Comparison of ENCODE assay signal across 9 cellular contexts in genomic region chr10:95391570-95392249, GRCh38.
DNase-seq lines count a peak whose midpoint lies in the region; ATAC-seq and TF ChIP-seq lines count a peak whose summit lies in the region.
"Had no signal": no experiment of that assay in that cellular context is flagged by ENCODE, and none has a peak within 500 bp of the region (broad histone marks: within the 10 kb centered on the region; RNA-seq: fewer than 3 reads in every experiment).

No MANE protein-coding gene starts in this region.

- peaks cover 10% of the 10 kb centered on the region for H3K4me1 Mint-ChIP-seq in activated T-cell treated with anti-CD3 and anti-CD28 coated beads, Interleukin-2, amount 50 U/mL, for 24 hours (ENCODE audit: low read depth)

- H3K4me3 Mint-ChIP-seq in activated T-cell treated with anti-CD3 and anti-CD28 coated beads, Interleukin-2, amount 50 U/mL, for 24 hours, result no peak overlapping the region

- ATAC-seq in HG03469 (IDR thresholded peaks at IDR 0.05; ENCODE audit: unreplicated experiment), result no peak

- no peaks in the 10 kb centered on the region for H3K36me3 Mint-ChIP-seq in activated T-cell treated with anti-CD3 and anti-CD28 coated beads, Interleukin-2, amount 50 U/mL, for 24 hours (ENCODE audit: low read depth)

- no peak overlapping the region for H3K27ac Mint-ChIP-seq in activated T-cell treated with anti-CD3 and anti-CD28 coated beads, Interleukin-2, amount 50 U/mL, for 24 hours

- no peaks in the 10 kb centered on the region for H3K9me3 Mint-ChIP-seq in activated T-cell treated with anti-CD3 and anti-CD28 coated beads, Interleukin-2, amount 50 U/mL, for 24 hours

- DNase-seq in activated CD4-positive, alpha-beta T cell treated with anti-CD3 and anti-CD28 coated beads for 48 hours, result peak; percentile 15
- DNase-seq in activated CD4-positive, alpha-beta T cell treated with anti-CD3 and anti-CD28 coated beads for 4 hours, result no peak
- DNase-seq in fibroblast of peridontal ligament (ENCODE audit: extremely low read depth) (peak; percentile 43), stromal cell of bone marrow (ENCODE audit: low read depth) (peak; percentile 27)
- DNase-seq in activated T-cell treated with anti-CD3 and anti-CD28 coated beads, Interleukin-2, amount 50 U/mL, for 24 hours, result no peak
- no peak for DNase-seq in stimulated activated CD4-positive, alpha-beta T cell treated with anti-CD3 and anti-CD28 coated beads, Interleukin-1b, Interleukin-23, amount 100 ng/mL, for 48 hours
- DNase-seq: kidney glomerular epithelial cell had no signal

- H3K27me3 Mint-ChIP-seq in activated T-cell treated with anti-CD3 and anti-CD28 coated beads, Interleukin-2, amount 50 U/mL, for 24 hours, result no peaks in the 10 kb centered on the region

TF ChIP-seq in PFSK-1, 5 proteins besides CTCF, POLR2A, EP300 and RAD21:
- no peak for TF ChIP-seq FOXP2 (optimal IDR thresholded peaks at IDR 0.05; ENCODE audit: borderline replicate concordance, extremely low read depth, extremely low read length, insufficient read depth)
- TF ChIP-seq TAF1 (IDR thresholded peaks at IDR 0.05; ENCODE audit: borderline replicate concordance, insufficient read depth, low read length), result no peak
- TF ChIP-seq SIN3A (IDR thresholded peaks at IDR 0.05; ENCODE audit: borderline replicate concordance, insufficient read depth, low read length), result no peak
- TF ChIP-seq, protein P1, sequence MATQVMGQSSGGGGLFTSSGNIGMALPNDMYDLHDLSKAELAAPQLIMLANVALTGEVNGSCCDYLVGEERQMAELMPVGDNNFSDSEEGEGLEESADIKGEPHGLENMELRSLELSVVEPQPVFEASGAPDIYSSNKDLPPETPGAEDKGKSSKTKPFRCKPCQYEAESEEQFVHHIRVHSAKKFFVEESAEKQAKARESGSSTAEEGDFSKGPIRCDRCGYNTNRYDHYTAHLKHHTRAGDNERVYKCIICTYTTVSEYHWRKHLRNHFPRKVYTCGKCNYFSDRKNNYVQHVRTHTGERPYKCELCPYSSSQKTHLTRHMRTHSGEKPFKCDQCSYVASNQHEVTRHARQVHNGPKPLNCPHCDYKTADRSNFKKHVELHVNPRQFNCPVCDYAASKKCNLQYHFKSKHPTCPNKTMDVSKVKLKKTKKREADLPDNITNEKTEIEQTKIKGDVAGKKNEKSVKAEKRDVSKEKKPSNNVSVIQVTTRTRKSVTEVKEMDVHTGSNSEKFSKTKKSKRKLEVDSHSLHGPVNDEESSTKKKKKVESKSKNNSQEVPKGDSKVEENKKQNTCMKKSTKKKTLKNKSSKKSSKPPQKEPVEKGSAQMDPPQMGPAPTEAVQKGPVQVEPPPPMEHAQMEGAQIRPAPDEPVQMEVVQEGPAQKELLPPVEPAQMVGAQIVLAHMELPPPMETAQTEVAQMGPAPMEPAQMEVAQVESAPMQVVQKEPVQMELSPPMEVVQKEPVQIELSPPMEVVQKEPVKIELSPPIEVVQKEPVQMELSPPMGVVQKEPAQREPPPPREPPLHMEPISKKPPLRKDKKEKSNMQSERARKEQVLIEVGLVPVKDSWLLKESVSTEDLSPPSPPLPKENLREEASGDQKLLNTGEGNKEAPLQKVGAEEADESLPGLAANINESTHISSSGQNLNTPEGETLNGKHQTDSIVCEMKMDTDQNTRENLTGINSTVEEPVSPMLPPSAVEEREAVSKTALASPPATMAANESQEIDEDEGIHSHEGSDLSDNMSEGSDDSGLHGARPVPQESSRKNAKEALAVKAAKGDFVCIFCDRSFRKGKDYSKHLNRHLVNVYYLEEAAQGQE (IDR thresholded peaks at IDR 0.05; ENCODE audit: insufficient read depth in 1 of 2, low read depth in 2 of 2, low read length in 2 of 2), result peak; percentile 86 to 94
- TF ChIP-seq POLR2AphosphoS5 (IDR thresholded peaks at IDR 0.05; ENCODE audit: low read depth, low read length), result no peak

Comparison
In these comparisons a context has a peak if more than half of its experiments do, and no peak if none do; other contexts are left out.
1. DNase-seq: peak in activated CD4-positive, alpha-beta T cell treated with anti-CD3 and anti-CD28 coated beads for 48 hours (single experiment), fibroblast of peridontal ligament (single experiment) and stromal cell of bone marrow (single experiment); none in activated CD4-positive, alpha-beta T cell treated with anti-CD3 and anti-CD28 coated beads for 4 hours (0 of 2), activated T-cell treated with anti-CD3 and anti-CD28 coated beads, Interleukin-2, amount 50 U/mL, for 24 hours (single experiment) and stimulated activated CD4-positive, alpha-beta T cell treated with anti-CD3 and anti-CD28 coated beads, Interleukin-1b, Interleukin-23, amount 100 ng/mL, for 48 hours (single experiment).